Comparison of ENCODE assay signal across 2 cellular contexts in the genomic region with DNA sequence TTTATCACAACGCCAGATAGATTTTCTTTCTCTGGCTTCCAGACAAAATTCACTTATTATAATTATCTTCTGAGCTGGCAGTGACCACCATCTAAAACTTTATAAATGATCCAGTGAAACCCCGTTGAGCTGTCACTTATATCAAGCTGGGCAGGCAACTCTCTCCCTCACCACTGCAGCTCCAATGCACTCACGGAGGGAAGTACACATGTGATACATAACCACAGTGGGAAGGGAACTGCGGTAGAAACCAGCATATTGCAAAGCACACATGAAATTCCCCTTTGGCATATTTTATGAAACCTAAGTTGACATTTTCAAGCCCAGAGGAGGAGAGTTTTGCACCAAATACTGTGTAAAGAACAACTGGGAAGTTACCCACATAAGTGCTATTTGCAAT.
TF ChIP-seq lines count a peak whose summit lies in the region.

No MANE protein-coding gene starts in this region.

TF ChIP-seq in SK-N-SH, 30 proteins besides CTCF, POLR2A, EP300 and RAD21 (continued from another document):
- TF ChIP-seq, protein P1, sequence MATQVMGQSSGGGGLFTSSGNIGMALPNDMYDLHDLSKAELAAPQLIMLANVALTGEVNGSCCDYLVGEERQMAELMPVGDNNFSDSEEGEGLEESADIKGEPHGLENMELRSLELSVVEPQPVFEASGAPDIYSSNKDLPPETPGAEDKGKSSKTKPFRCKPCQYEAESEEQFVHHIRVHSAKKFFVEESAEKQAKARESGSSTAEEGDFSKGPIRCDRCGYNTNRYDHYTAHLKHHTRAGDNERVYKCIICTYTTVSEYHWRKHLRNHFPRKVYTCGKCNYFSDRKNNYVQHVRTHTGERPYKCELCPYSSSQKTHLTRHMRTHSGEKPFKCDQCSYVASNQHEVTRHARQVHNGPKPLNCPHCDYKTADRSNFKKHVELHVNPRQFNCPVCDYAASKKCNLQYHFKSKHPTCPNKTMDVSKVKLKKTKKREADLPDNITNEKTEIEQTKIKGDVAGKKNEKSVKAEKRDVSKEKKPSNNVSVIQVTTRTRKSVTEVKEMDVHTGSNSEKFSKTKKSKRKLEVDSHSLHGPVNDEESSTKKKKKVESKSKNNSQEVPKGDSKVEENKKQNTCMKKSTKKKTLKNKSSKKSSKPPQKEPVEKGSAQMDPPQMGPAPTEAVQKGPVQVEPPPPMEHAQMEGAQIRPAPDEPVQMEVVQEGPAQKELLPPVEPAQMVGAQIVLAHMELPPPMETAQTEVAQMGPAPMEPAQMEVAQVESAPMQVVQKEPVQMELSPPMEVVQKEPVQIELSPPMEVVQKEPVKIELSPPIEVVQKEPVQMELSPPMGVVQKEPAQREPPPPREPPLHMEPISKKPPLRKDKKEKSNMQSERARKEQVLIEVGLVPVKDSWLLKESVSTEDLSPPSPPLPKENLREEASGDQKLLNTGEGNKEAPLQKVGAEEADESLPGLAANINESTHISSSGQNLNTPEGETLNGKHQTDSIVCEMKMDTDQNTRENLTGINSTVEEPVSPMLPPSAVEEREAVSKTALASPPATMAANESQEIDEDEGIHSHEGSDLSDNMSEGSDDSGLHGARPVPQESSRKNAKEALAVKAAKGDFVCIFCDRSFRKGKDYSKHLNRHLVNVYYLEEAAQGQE (IDR thresholded peaks at IDR 0.05; ENCODE audit: low read depth, low read length), result no peak

TF ChIP-seq in SK-N-SH treated with all-trans-retinoic acid at 6 μM for 48 hours, 23 proteins besides CTCF, POLR2A, EP300 and RAD21 (continued from another document):
- TF ChIP-seq ARNTL (CRISPR knock-in tag; IDR thresholded peaks at IDR 0.05; ENCODE audit: borderline replicate concordance, low read depth), result no peak
- TF ChIP-seq, protein P2, sequence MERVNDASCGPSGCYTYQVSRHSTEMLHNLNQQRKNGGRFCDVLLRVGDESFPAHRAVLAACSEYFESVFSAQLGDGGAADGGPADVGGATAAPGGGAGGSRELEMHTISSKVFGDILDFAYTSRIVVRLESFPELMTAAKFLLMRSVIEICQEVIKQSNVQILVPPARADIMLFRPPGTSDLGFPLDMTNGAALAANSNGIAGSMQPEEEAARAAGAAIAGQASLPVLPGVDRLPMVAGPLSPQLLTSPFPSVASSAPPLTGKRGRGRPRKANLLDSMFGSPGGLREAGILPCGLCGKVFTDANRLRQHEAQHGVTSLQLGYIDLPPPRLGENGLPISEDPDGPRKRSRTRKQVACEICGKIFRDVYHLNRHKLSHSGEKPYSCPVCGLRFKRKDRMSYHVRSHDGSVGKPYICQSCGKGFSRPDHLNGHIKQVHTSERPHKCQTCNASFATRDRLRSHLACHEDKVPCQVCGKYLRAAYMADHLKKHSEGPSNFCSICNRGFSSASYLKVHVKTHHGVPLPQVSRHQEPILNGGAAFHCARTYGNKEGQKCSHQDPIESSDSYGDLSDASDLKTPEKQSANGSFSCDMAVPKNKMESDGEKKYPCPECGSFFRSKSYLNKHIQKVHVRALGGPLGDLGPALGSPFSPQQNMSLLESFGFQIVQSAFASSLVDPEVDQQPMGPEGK (CRISPR knock-in tag; IDR thresholded peaks at IDR 0.05; ENCODE audit: borderline replicate concordance), result no peak
